In genomic region chr7:89029864-89030263, GRCh38 we compare ENCODE assay signal across 19 cellular contexts.
A peak's percentile ranks its signal among the peaks of the same experiment; 100 is the strongest.
DNase-seq lines count a peak whose midpoint lies in the region; ATAC-seq, FAIRE-seq and TF ChIP-seq lines count a peak whose summit lies in the region.
"Had no signal": no experiment of that assay in that cellular context is flagged by ENCODE, and none has a peak within 500 bp of the region (broad histone marks: within the 10 kb centered on the region; RNA-seq: fewer than 3 reads in every experiment).

No MANE protein-coding gene starts in this region.

- H3K4me3 ChIP-seq in astrocyte (ENCODE audit: insufficient read depth, low read depth, low read length): no peak overlapping the region

- H3K4me1 ChIP-seq in astrocyte (ENCODE audit: insufficient read depth, low read length): no peaks in the 10 kb centered on the region

- H3K27me3 ChIP-seq in astrocyte (ENCODE audit: insufficient read depth, low read length): no peaks in the 10 kb centered on the region

- H3K36me3 ChIP-seq in astrocyte (ENCODE audit: insufficient read depth, low read length): no peaks in the 10 kb centered on the region

- H3K4me2 ChIP-seq in astrocyte (ENCODE audit: low read length): peak overlapping the region; percentile 33

- H3K36me3 Mint-ChIP-seq in astrocyte (ENCODE audit: low read depth, unreplicated experiment): no peaks in the 10 kb centered on the region
- H3K36me3 Mint-ChIP-seq: activated CD8-positive, alpha-beta memory T cell treated with anti-CD3 and anti-CD28 coated beads, Interleukin-2, amount 10 ng/mL, durations not matched to agents 7 days and 5 days; activated naive CD8-positive, alpha-beta T cell treated with anti-CD3 and anti-CD28 coated beads, Interleukin-2, amount 10 ng/mL, durations not matched to agents 7 days and 5 days; CD4-positive, alpha-beta memory T cell; naive B cell had no signal

- no peaks in the 10 kb centered on the region for H3K9me3 Mint-ChIP-seq in astrocyte (ENCODE audit: unreplicated experiment)
- H3K9me3 Mint-ChIP-seq: activated naive CD8-positive, alpha-beta T cell treated with anti-CD3 and anti-CD28 coated beads, Interleukin-2, amount 10 ng/mL, durations not matched to agents 7 days and 5 days; dendritic cell treated with granulocyte-macrophage colony-stimulating factor and Interleukin-4, amounts not matched to agents 40 ng/mL and 50 ng/mL, for 4 days had no signal

- TF ChIP-seq CTCF in astrocyte (IDR thresholded peaks at IDR 0.05; ENCODE audit: insufficient read depth, low read depth, low read length): no peak

- H3K9ac ChIP-seq in astrocyte (ENCODE audit: low read length): no peak overlapping the region

- DNase-seq in GM04503 (ENCODE audit: low read depth) (peak; percentile 1), Kasumi-1 (lab: John Stamatoyannopoulos, UW) (peak; percentile 43 to 45), astrocyte (ENCODE audit: low read depth) (peak; percentile 56), myocyte (ENCODE audit: low read depth) (peak; percentile 53), cortex of kidney (lab: John Stamatoyannopoulos, UW) (no peak), OCI-M2 (lab: John Stamatoyannopoulos, UW; ENCODE audit: unreplicated experiment) (no peak)
- no peak for DNase-seq in stimulated activated CD4-positive, alpha-beta T cell treated with anti-CD3 and anti-CD28 coated beads, Interleukin-15, amount 100 ng/mL, for 24 hours
- DNase-seq: activated CD8-positive, alpha-beta memory T cell treated with anti-CD3 and anti-CD28 coated beads, Interleukin-2, amount 10 ng/mL, durations not matched to agents 7 days and 5 days; activated naive CD8-positive, alpha-beta T cell treated with anti-CD3 and anti-CD28 coated beads, Interleukin-2, amount 10 ng/mL, durations not matched to agents 7 days and 5 days; CD4-positive, alpha-beta memory T cell; naive B cell; NCI-H1436 treated with DMSO at 0.1 percent for 48 hours; NCI-H526 treated with DMSO at 0.1 percent for 48 hours; right cardiac atrium; SIG-M5 had no signal

- no peaks in the 10 kb centered on the region for H3K27me3 Mint-ChIP-seq in astrocyte (ENCODE audit: low read depth, unreplicated experiment)
- H3K27me3 Mint-ChIP-seq: activated CD8-positive, alpha-beta memory T cell treated with anti-CD3 and anti-CD28 coated beads, Interleukin-2, amount 10 ng/mL, durations not matched to agents 7 days and 5 days; activated naive CD8-positive, alpha-beta T cell treated with anti-CD3 and anti-CD28 coated beads, Interleukin-2, amount 10 ng/mL, durations not matched to agents 7 days and 5 days; CD4-positive, alpha-beta memory T cell; dendritic cell treated with granulocyte-macrophage colony-stimulating factor and Interleukin-4, amounts not matched to agents 40 ng/mL and 50 ng/mL, for 4 days; naive B cell had no signal

- peak overlapping the region; percentile 28 for H3K27ac ChIP-seq in astrocyte (ENCODE audit: low read depth, low read length)

- H3K4me1 Mint-ChIP-seq in astrocyte (ENCODE audit: low read depth, unreplicated experiment): peaks cover 40% of the 10 kb centered on the region
- H3K4me1 Mint-ChIP-seq: activated CD8-positive, alpha-beta memory T cell treated with anti-CD3 and anti-CD28 coated beads, Interleukin-2, amount 10 ng/mL, durations not matched to agents 7 days and 5 days; activated naive CD8-positive, alpha-beta T cell treated with anti-CD3 and anti-CD28 coated beads, Interleukin-2, amount 10 ng/mL, durations not matched to agents 7 days and 5 days; naive B cell had no signal

- no peak overlapping the region for H2AFZ ChIP-seq in astrocyte (ENCODE audit: low read depth, low read length)

- FAIRE-seq in astrocyte (lab: Jason Lieb, UNC): no peak
- FAIRE-seq: HepG2, keratinocyte had no signal

- ATAC-seq in GM19023 (IDR thresholded peaks at IDR 0.05; ENCODE audit: unreplicated experiment): no peak
- ATAC-seq: activated CD8-positive, alpha-beta memory T cell treated with anti-CD3 and anti-CD28 coated beads, Interleukin-2, amount 10 ng/mL, durations not matched to agents 7 days and 5 days; HepG2; right cardiac atrium had no signal

- H3K27ac Mint-ChIP-seq in astrocyte (ENCODE audit: unreplicated experiment): peak overlapping the region; percentile 67
- H3K27ac Mint-ChIP-seq: activated CD8-positive, alpha-beta memory T cell treated with anti-CD3 and anti-CD28 coated beads, Interleukin-2, amount 10 ng/mL, durations not matched to agents 7 days and 5 days; activated naive CD8-positive, alpha-beta T cell treated with anti-CD3 and anti-CD28 coated beads, Interleukin-2, amount 10 ng/mL, durations not matched to agents 7 days and 5 days; CD4-positive, alpha-beta memory T cell; dendritic cell treated with granulocyte-macrophage colony-stimulating factor and Interleukin-4, amounts not matched to agents 40 ng/mL and 50 ng/mL, for 4 days; naive B cell had no signal

- H3K9me3 ChIP-seq in astrocyte (ENCODE audit: insufficient read depth, low read depth, low read length): no peaks in the 10 kb centered on the region

- no peaks in the 10 kb centered on the region for H3K79me2 ChIP-seq in astrocyte (ENCODE audit: insufficient read depth, low read length)

- H3K4me3 Mint-ChIP-seq in astrocyte (ENCODE audit: unreplicated experiment): no peak overlapping the region
- H3K4me3 Mint-ChIP-seq: activated CD8-positive, alpha-beta memory T cell treated with anti-CD3 and anti-CD28 coated beads, Interleukin-2, amount 10 ng/mL, durations not matched to agents 7 days and 5 days; activated naive CD8-positive, alpha-beta T cell treated with anti-CD3 and anti-CD28 coated beads, Interleukin-2, amount 10 ng/mL, durations not matched to agents 7 days and 5 days; dendritic cell treated with granulocyte-macrophage colony-stimulating factor and Interleukin-4, amounts not matched to agents 40 ng/mL and 50 ng/mL, for 4 days; naive B cell had no signal

- H4K20me1 ChIP-seq in astrocyte (ENCODE audit: insufficient read depth, low read length): no peaks in the 10 kb centered on the region

Comparison
In these comparisons a context has a peak if more than half of its experiments do, and no peak if none do; other contexts are left out.
1. DNase-seq: peak in GM04503 (single experiment), Kasumi-1 (2 of 2), astrocyte (single experiment) and myocyte (single experiment); none in cortex of kidney (single experiment), stimulated activated CD4-positive, alpha-beta T cell treated with anti-CD3 and anti-CD28 coated beads, Interleukin-15, amount 100 ng/mL, for 24 hours (single experiment) and OCI-M2 (single experiment).